1 cellular context compared by ENCODE assay signal in genomic region chr17:15966879-15967248, GRCh38.
TF ChIP-seq lines count a peak whose summit lies in the region.

No MANE protein-coding gene starts in this region.

TF ChIP-seq in IMR-90, 13 proteins besides CTCF, POLR2A, EP300 and RAD21 (continued from another document):
- no peak for TF ChIP-seq SMC3 (IDR thresholded peaks at IDR 0.05; ENCODE audit: low read depth, low read length)
- TF ChIP-seq MXI1 (IDR thresholded peaks at IDR 0.05; ENCODE audit: borderline replicate concordance, low read depth, low read length), result no peak
- TF ChIP-seq, protein P1, sequence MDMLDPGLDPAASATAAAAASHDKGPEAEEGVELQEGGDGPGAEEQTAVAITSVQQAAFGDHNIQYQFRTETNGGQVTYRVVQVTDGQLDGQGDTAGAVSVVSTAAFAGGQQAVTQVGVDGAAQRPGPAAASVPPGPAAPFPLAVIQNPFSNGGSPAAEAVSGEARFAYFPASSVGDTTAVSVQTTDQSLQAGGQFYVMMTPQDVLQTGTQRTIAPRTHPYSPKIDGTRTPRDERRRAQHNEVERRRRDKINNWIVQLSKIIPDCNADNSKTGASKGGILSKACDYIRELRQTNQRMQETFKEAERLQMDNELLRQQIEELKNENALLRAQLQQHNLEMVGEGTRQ (IDR thresholded peaks at IDR 0.05; ENCODE audit: low read depth, low read length), result no peak
- no peak for TF ChIP-seq FOS (IDR thresholded peaks at IDR 0.05; ENCODE audit: low read depth, low read length)
- TF ChIP-seq MAFK (IDR thresholded peaks at IDR 0.05; ENCODE audit: low read depth, low read length), result no peak
